ENCODE assay signal across 12 cellular contexts in the genomic region with DNA sequence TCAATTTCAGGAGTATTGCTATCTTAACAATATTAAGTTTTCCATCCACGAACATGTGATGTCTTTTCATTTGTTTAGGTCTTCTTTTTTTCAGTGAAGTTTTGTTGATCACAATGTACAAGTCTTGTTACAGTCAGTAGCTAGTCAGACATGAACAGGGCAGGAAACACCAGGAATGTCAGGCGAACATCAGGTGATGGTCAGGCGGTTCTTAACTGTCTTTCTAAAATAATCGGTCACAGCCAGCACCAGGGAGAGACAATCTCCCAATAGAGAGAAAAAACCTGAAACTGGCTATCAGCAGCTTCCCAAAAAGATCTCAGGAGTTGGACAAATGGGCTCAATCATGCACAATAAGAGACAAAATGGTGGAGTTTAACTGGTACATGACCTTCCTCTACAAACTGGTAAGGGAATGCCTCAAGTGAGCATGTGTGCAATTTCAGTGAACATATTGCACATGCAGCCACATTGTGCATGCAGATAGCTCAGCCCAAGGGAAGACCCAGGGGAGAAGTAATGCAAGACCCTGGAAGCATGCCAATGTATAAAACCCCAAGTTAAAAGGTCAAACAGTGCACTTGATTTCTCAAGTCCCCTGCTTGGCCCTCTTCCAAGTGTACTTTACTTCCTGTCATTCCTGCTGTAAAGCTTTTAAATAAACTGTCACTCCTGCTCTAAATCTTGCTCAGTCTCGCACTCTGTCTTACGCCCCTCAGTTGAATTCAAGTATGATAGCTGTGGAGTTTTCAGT.
DNase-seq lines count a peak whose midpoint lies in the region; FAIRE-seq and TF ChIP-seq lines count a peak whose summit lies in the region.
"Had no signal": no experiment of that assay in that cellular context is flagged by ENCODE, and none has a peak within 500 bp of the region (broad histone marks: within the 10 kb centered on the region; RNA-seq: fewer than 3 reads in every experiment).

No MANE protein-coding gene starts in this region.

- no peak overlapping the region for H2BK5ac ChIP-seq in mesenchymal stem cell (ENCODE audit: low read depth, low read length, poor library complexity, severe bottlenecking)

- H3K4ac ChIP-seq in mesenchymal stem cell (ENCODE audit: low read depth in 1 of 2, low read length in 2 of 2): no peak overlapping the region

- no peak overlapping the region for H3K4me3 Mint-ChIP-seq in type B pancreatic cell
- H3K4me3 Mint-ChIP-seq: IgD-negative memory B cell, T-helper 17 cell had no signal

- H3K27me3 Mint-ChIP-seq in type B pancreatic cell: no peaks in the 10 kb centered on the region
- H3K27me3 Mint-ChIP-seq: T-helper 17 cell had no signal

- FAIRE-seq in urothelium cell line (lab: Jason Lieb, UNC): no peak

- H3K27ac Mint-ChIP-seq in type B pancreatic cell: no peak overlapping the region
- H3K27ac Mint-ChIP-seq: IgD-negative memory B cell, T-helper 17 cell had no signal

- no peak overlapping the region for H2AFZ ChIP-seq in mesenchymal stem cell (ENCODE audit: low read depth, low read length)

- H3K14ac ChIP-seq in mesenchymal stem cell (ENCODE audit: low read length in 2 of 2): no peak overlapping the region

- no peak overlapping the region for H3K18ac ChIP-seq in mesenchymal stem cell (ENCODE audit: low read depth in 1 of 2, low read length in 2 of 2)

- H2BK12ac ChIP-seq in mesenchymal stem cell (ENCODE audit: low read length in 2 of 2): no peak overlapping the region

- H3K4me3 ChIP-seq in HL-60 (replicated peaks; ENCODE audit: insufficient read depth, low read length) (no peak overlapping the region), adipocyte (ENCODE audit: low read length) (peak overlapping the region; percentile 9), mesenchymal stem cell (ENCODE audit: insufficient read depth in 1 of 2, low read depth in 1 of 2, low read length in 2 of 2) (no peak overlapping the region)
- H3K4me3 ChIP-seq: tibial nerve had no signal

- H2AK5ac ChIP-seq in mesenchymal stem cell (ENCODE audit: low read length, severe bottlenecking): no peak overlapping the region

- H2BK120ac ChIP-seq in mesenchymal stem cell (ENCODE audit: low read depth, low read length): no peak overlapping the region

- H3K9ac ChIP-seq in adipocyte (ENCODE audit: low read length): peak overlapping the region; percentile 56
- no peak overlapping the region for H3K9ac ChIP-seq in mesenchymal stem cell (ENCODE audit: low read length)

- H4K91ac ChIP-seq in mesenchymal stem cell (ENCODE audit: low read length): no peak overlapping the region

- H3K9me3 ChIP-seq in adipocyte (ENCODE audit: control insufficient read depth, low read length) (no peaks in the 10 kb centered on the region), mesenchymal stem cell (ENCODE audit: control insufficient read depth, low read length) (no peaks in the 10 kb centered on the region)

- no peak overlapping the region for H3K4me2 ChIP-seq in mesenchymal stem cell (ENCODE audit: low read length, poor library complexity, severe bottlenecking)

- H2BK15ac ChIP-seq in mesenchymal stem cell (ENCODE audit: low read depth, poor library complexity, severe bottlenecking): no peak overlapping the region

- no peak overlapping the region for H4K8ac ChIP-seq in mesenchymal stem cell (ENCODE audit: low read length)

- no peaks in the 10 kb centered on the region for H3K36me3 Mint-ChIP-seq in type B pancreatic cell

- H3K4me1 ChIP-seq in adipocyte (ENCODE audit: control insufficient read depth, insufficient read depth, low read length): peaks cover 17% of the 10 kb centered on the region
- H3K4me1 ChIP-seq in mesenchymal stem cell (ENCODE audit: control insufficient read depth, insufficient read depth, low read depth, low read length): no peaks in the 10 kb centered on the region

- TF ChIP-seq CTCF in HL-60 (IDR thresholded peaks at IDR 0.05; ENCODE audit: insufficient read depth, low read length): no peak
- TF ChIP-seq CTCF in type B pancreatic cell (conservative IDR thresholded peaks at IDR 0.05): no peak

- H3K36me3 ChIP-seq in adipocyte (ENCODE audit: control insufficient read depth, insufficient read depth, low read length, severe bottlenecking) (no peaks in the 10 kb centered on the region), mesenchymal stem cell (ENCODE audit: control insufficient read depth in 1 of 2, insufficient read depth in 2 of 2, low read depth in 1 of 2, low read length in 2 of 2) (peaks cover 0 to 9% of the 10 kb centered on the region in 2 experiments)

- H3K79me1 ChIP-seq in mesenchymal stem cell (replicated peaks; ENCODE audit: low read length, poor library complexity, severe bottlenecking): no peaks in the 10 kb centered on the region

- no peak overlapping the region for H3K23ac ChIP-seq in mesenchymal stem cell (ENCODE audit: low read length in 2 of 2)

- DNase-seq in HL-60 (ENCODE audit: low read depth in 1 of 2, low spot score in 1 of 2): peak; percentile 90 to 94
- peak; percentile 15 for DNase-seq in NCI-H2029 (lab: John Stamatoyannopoulos, UW)
- peak; percentile 8 for DNase-seq in adipocyte (ENCODE audit: low read depth)
- DNase-seq in mesenchymal stem cell: peak; percentile 3
- DNase-seq in urothelium cell line (ENCODE audit: low spot score): no peak
- no peak for DNase-seq in type B pancreatic cell (ENCODE audit: extremely low spot score, unreplicated experiment)
- DNase-seq in kidney glomerular epithelial cell (lab: John Stamatoyannopoulos, UW): no peak
- DNase-seq in cerebellum (ENCODE audit: low spot score): no peak
- DNase-seq: activated T-cell treated with anti-CD3 and anti-CD28 coated beads, Interleukin-2, amount 50 U/mL, for 1 hour; T-helper 17 cell had no signal

- H3K4me1 Mint-ChIP-seq in type B pancreatic cell (ENCODE audit: unreplicated experiment): peaks cover 33% of the 10 kb centered on the region
- H3K4me1 Mint-ChIP-seq: IgD-negative memory B cell, T-helper 17 cell had no signal

- no peaks in the 10 kb centered on the region for H3K27me3 ChIP-seq in HL-60 (ENCODE audit: insufficient read depth, poor library complexity, severe bottlenecking)
- H3K27me3 ChIP-seq in adipocyte (replicated peaks; ENCODE audit: control insufficient read depth, insufficient read depth, low read length): no peaks in the 10 kb centered on the region
- no peaks in the 10 kb centered on the region for H3K27me3 ChIP-seq in mesenchymal stem cell (ENCODE audit: control insufficient read depth in 1 of 2, insufficient read depth in 1 of 2, low read length in 2 of 2)
- H3K27me3 ChIP-seq: tibial nerve had no signal

- H3K27ac ChIP-seq in HL-60 (replicated peaks): peak overlapping the region; percentile 36
- no peak overlapping the region for H3K27ac ChIP-seq in mesenchymal stem cell (ENCODE audit: low read length, poor library complexity, severe bottlenecking)
- H3K27ac ChIP-seq: tibial nerve had no signal

- 100% methylated on average over 4 of the region's 6 CpGs for WGBS in mesenchymal stem cell

- peaks cover 7% of the 10 kb centered on the region for H3K9me3 Mint-ChIP-seq in type B pancreatic cell

Comparison
In these comparisons a context has a peak if more than half of its experiments do, and no peak if none do; other contexts are left out.
1. DNase-seq: peak in HL-60 (2 of 2), NCI-H2029 (single experiment), adipocyte (single experiment) and mesenchymal stem cell (single experiment); none in urothelium cell line (single experiment), type B pancreatic cell (single experiment), kidney glomerular epithelial cell (single experiment) and cerebellum (single experiment).